9 cellular contexts compared by ENCODE assay signal in genomic region chr2:240052524-240052923, GRCh38. TPM values are rescaled to one million over a fixed set of nuclear protein-coding genes. Genes with fewer than 3 reads are reported as not detected.
"Had no signal": no experiment of that assay in that cellular context is flagged by ENCODE, and none has a peak within 500 bp of the region (broad histone marks: within the 10 kb centered on the region; RNA-seq: fewer than 3 reads in every experiment).

No MANE protein-coding gene starts in this region.

- DNase-seq: GM23248, GOT3, H7, HFFc6 had no signal

- H3K9me3 ChIP-seq: HAP-1 had no signal

- H3K4me3 ChIP-seq: GM23248, HAP-1 had no signal

- H3K36me3 ChIP-seq: HAP-1 had no signal

- H3K27ac ChIP-seq: GM23248, HL-60 had no signal

- H3K4me1 ChIP-seq: HAP-1 had no signal

RNA-seq across cellular contexts. Expression of gene OR6B3, which starts 0.8 kb away (rescaled TPM):
- total RNA-seq: GM23248, H4, H7, HepG2, HFFc6, HT1080 had no signal

RNA-seq across cellular contexts. Expression of gene OR6B2, which starts 22.3 kb away (rescaled TPM):
- total RNA-seq: GM23248, H4, H7, HepG2, HFFc6, HT1080 had no signal
